In genomic region chr4:121669163-121669550, GRCh38 we compare ENCODE assay signal across 20 cellular contexts. TPM values are rescaled to one million over a fixed set of nuclear protein-coding genes. Genes with fewer than 3 reads are reported as not detected.
A peak's percentile ranks its signal among the peaks of the same experiment; 100 is the strongest.
DNase-seq lines count a peak whose midpoint lies in the region; ATAC-seq and TF ChIP-seq lines count a peak whose summit lies in the region.
"Had no signal": no experiment of that assay in that cellular context is flagged by ENCODE, and none has a peak within 500 bp of the region (broad histone marks: within the 10 kb centered on the region; RNA-seq: fewer than 3 reads in every experiment).

No MANE protein-coding gene starts in this region.

- H2AFZ ChIP-seq in mammary epithelial cell (ENCODE audit: low read depth, low read length), result no peak overlapping the region

- no peaks in the 10 kb centered on the region for H4K20me1 ChIP-seq in mammary epithelial cell (ENCODE audit: insufficient read depth, low read length)

- CTCF ChIA-PET in mammary epithelial cell (lab: Charles Lee; ENCODE audit: low non-redundant PET), result no interaction called here

- DNase-seq in A172 (ENCODE audit: low spot score) (peak; percentile 44), HT1080 (ENCODE audit: low read depth) (peak; percentile 37), mammary epithelial cell (no peak), non-pigmented ciliary epithelial cell (ENCODE audit: low read depth) (peak; percentile 40), lower lobe of right lung (no peak), GM13977 (ENCODE audit: low spot score) (no peak)
- DNase-seq: activated B cell treated with CpG ODN at 0.5 μM for 24 hours; activated CD8-positive, alpha-beta memory T cell treated with anti-CD3 and anti-CD28 coated beads for 24 hours; CD4-positive, alpha-beta memory T cell; DND-41; glutamatergic neuron; MM.1S; NCI-H187 treated with DMSO at 0.1 percent for 48 hours; pancreas; stimulated activated CD4-positive, alpha-beta T cell treated with anti-CD3 and anti-CD28 coated beads, Interleukin-12 subunit alpha, Interleukin-12 subunit beta, amount 100 ng/mL, for 4 hours; T-helper 17 cell; transverse colon had no signal

- peaks cover 16% of the 10 kb centered on the region for H3K79me2 ChIP-seq in mammary epithelial cell (ENCODE audit: insufficient read depth, low read length)

- peaks cover 49% of the 10 kb centered on the region for H3K36me3 ChIP-seq in mammary epithelial cell (ENCODE audit: insufficient read depth, low read length)
- H3K36me3 ChIP-seq in lower lobe of right lung, result peaks cover 79% of the 10 kb centered on the region

- H3K9me3 ChIP-seq in mammary epithelial cell (replicated peaks; ENCODE audit: insufficient read depth, low read length) (no peaks in the 10 kb centered on the region), lower lobe of right lung (no peaks in the 10 kb centered on the region)
- H3K9me3 ChIP-seq: pancreas, transverse colon had no signal

- no peak overlapping the region for H3K4me2 ChIP-seq in mammary epithelial cell (ENCODE audit: insufficient read depth, low read depth, low read length)

- WGBS in mammary epithelial cell (ENCODE audit: low coverage, missing lambda C conversion rate), result 62% methylated on average over 2 of the region's 2 CpGs

- H3K9ac ChIP-seq in mammary epithelial cell (ENCODE audit: insufficient read depth, low read length), result no peak overlapping the region

- H3K4me3 ChIP-seq in mammary epithelial cell (replicated peaks in 1 of 3; ENCODE audit: insufficient read depth in 1 of 3, low read depth in 2 of 3, low read length in 3 of 3), result no peak overlapping the region
- no peak overlapping the region for H3K4me3 ChIP-seq in lower lobe of right lung
- H3K4me3 ChIP-seq: pancreas, transverse colon had no signal

- H3K4me1 ChIP-seq in mammary epithelial cell (ENCODE audit: insufficient read depth, low read length), result peaks cover 9% of the 10 kb centered on the region
- H3K4me1 ChIP-seq in lower lobe of right lung, result no peaks in the 10 kb centered on the region
- H3K4me1 ChIP-seq: pancreas had no signal

- intact Hi-C loops in mammary epithelial cell (cut with micrococcal nuclease) (no loop called here), lower lobe of right lung (cut with DNase I) (no loop called here)

- no peak for TF ChIP-seq CTCF in mammary epithelial cell (conservative IDR thresholded peaks at IDR 0.05 in 1 of 2, IDR thresholded peaks at IDR 0.05 in 1 of 2; ENCODE audit: extremely low read depth in 1 of 2, insufficient read depth in 1 of 2, low read depth in 1 of 2, low read length in 2 of 2)
- TF ChIP-seq CTCF in lower lobe of right lung (IDR thresholded peaks at IDR 0.05), result no peak
- no peak for TF ChIP-seq CTCF in GM13977 (IDR thresholded peaks at IDR 0.05; ENCODE audit: extremely low read depth, insufficient read depth, missing control alignments)

- H3K27me3 ChIP-seq in mammary epithelial cell (ENCODE audit: insufficient read depth, low read length) (no peaks in the 10 kb centered on the region), lower lobe of right lung (ENCODE audit: low read depth) (no peaks in the 10 kb centered on the region)
- H3K27me3 ChIP-seq: pancreas, transverse colon had no signal

- in situ Hi-C loops in mammary epithelial cell (cut with MboI; ENCODE audit: low sequenced_read_pairs in 2 of 2), result loop anchor here (10.0 to 25.0 kb wide), 3 partner anchors 204 to 482 kb away; no protein-coding TSS in a partner anchor
- in situ Hi-C loops in GM13977 (cut with MboI; ENCODE audit: low pct_unique_long_range_greater_than_20kb, low sequenced_read_pairs, unreplicated experiment), result loop anchor here (25.0 kb wide), 2 partner anchors 207 to 307 kb away; no protein-coding TSS in a partner anchor

- dilution Hi-C loops in mammary epithelial cell (cut with HindIII; ENCODE audit: low sequenced_read_pairs), result no loop called here

- ATAC-seq in GM18868 (IDR thresholded peaks at IDR 0.05; ENCODE audit: unreplicated experiment) (no peak), lower lobe of right lung (no peak), GM19463 (IDR thresholded peaks at IDR 0.05; ENCODE audit: unreplicated experiment) (no peak)
- ATAC-seq: stimulated activated memory B cell treated with anti-CD40 and anti-IgM and Interleukin-4, amounts not matched to agents 10 μg/mL and 1 μg/mL and 100 μg/mL, for 72 hours; T-helper 17 cell had no signal

- BruUV-seq in mammary epithelial cell (replicated peaks; lab: Mats Ljungman, UMichigan), result no TSS peak

- peak overlapping the region; percentile 55 for H3K27ac ChIP-seq in mammary epithelial cell (ENCODE audit: insufficient read depth, low read depth, low read length)
- H3K27ac ChIP-seq in lower lobe of right lung, result no peak overlapping the region
- H3K27ac ChIP-seq: pancreas, transverse colon had no signal

RNA-seq across cellular contexts. Expression of gene ANXA5, which starts 27.6 kb away (rescaled TPM):
- 936 and 953 TPM in 2 replicates for total RNA-seq in A172 (2014; rRNA removed; shearing (Covaris generic))
- total RNA-seq in HT1080 (2014; rRNA removed; shearing (Covaris generic)), result 489 and 521 TPM in 2 replicates
- 417 and 504 TPM in 2 replicates for polyA plus RNA-seq in HT1080 (2015; cell fraction: cytosol; rRNA removed)
- polyA plus RNA-seq in HT1080 (2015; cell fraction: nucleus; rRNA removed), result 490 and 564 TPM in 2 replicates
- 100 to 1,000 TPM; 335 to 396 TPM for total RNA-seq in mammary epithelial cell
- 394 TPM for polyA plus RNA-seq in mammary epithelial cell
- 313 TPM for polyA minus RNA-seq in mammary epithelial cell
- 426 TPM for total RNA-seq in lower lobe of right lung

Comparison
In these comparisons a context has a peak if more than half of its experiments do, and no peak if none do; other contexts are left out.
1. DNase-seq: peak in A172 (single experiment), HT1080 (single experiment) and non-pigmented ciliary epithelial cell (single experiment); none in mammary epithelial cell (single experiment), lower lobe of right lung (single experiment) and GM13977 (single experiment).